ENCODE assay signal across 8 cellular contexts in the genomic region with DNA sequence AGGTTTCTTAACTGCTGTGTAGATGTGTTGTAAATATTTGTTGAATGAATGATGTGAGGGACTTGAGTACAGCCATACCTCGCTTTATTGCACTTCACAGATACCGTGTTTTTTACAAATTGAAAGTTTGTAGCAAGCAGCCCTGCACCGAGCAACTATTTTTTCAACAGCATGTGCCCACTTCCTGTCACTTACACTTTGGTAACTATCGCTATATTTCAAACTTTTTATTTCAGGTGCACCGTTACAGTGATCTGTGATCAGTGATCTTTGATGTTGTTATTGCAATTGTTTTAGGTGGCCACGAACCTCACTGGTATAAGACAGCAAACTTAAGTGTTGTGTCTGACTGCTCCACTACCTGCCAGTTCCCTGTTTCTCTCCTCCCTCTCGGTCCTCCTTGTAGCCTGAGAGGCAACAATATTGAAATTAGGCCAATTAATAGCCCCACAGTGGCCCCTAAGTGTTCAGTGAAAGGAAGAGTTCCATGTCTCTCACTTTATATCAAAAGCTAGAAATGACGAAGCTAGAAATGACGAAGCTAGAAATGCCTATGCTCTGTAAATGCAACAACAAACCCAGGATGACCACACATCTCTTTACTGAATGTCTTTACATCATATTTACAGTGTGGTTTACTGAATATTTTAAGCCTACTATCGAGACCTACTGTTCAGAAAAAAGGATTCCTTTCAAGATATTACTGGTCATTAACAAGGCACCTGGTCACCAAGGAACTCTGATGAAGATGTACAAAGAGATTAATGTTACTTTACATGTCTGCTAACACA. TPM values are rescaled to one million over a fixed set of nuclear protein-coding genes. Genes with fewer than 3 reads are reported as not detected.
DNase-seq lines count a peak whose midpoint lies in the region; ATAC-seq and TF ChIP-seq lines count a peak whose summit lies in the region.

No MANE protein-coding gene starts in this region.

- no peak overlapping the region for H2BK120ac ChIP-seq in IMR-90 (ENCODE audit: low read depth, low read length)

- no peak for ATAC-seq in IMR-90 (ENCODE audit: low read depth)
- ATAC-seq in HG03354 (IDR thresholded peaks at IDR 0.05; ENCODE audit: poor library complexity, severe bottlenecking, unreplicated experiment) = no peak
- ATAC-seq in GM18909 (IDR thresholded peaks at IDR 0.05; ENCODE audit: poor library complexity, unreplicated experiment) = no peak
- ATAC-seq in HG02938 (IDR thresholded peaks at IDR 0.05; ENCODE audit: unreplicated experiment) = no peak

- H3K9ac ChIP-seq in IMR-90 (ENCODE audit: low read depth, low read length) = peak overlapping the region; percentile 63; the same call in 1 of the 2 replicates

- BruUV-seq in IMR-90 (replicated peaks; lab: Mats Ljungman, UMichigan) = no TSS peak

- peaks cover 13 to 26% of the 10 kb centered on the region in 2 experiments for H3K79me1 ChIP-seq in IMR-90 (ENCODE audit: low read depth in 1 of 2, low read length in 2 of 2)

- H3K9me3 ChIP-seq in AG04450 (ENCODE audit: control insufficient read depth, insufficient read depth, low read length) (no peaks in the 10 kb centered on the region; the same call in none of the 2 replicates), IMR-90 (ENCODE audit: control insufficient read depth, insufficient read depth, low read length) (no peaks in the 10 kb centered on the region), muscle layer of duodenum (ENCODE audit: control insufficient read depth in 1 of 2, low read length in 2 of 2) (no peaks in the 10 kb centered on the region)

- H2AK9ac ChIP-seq in IMR-90 (replicated peaks; ENCODE audit: low read depth, low read length, poor library complexity) = peak overlapping the region; percentile 70

- dilution Hi-C loops in IMR-90 (cut with HindIII; ENCODE audit: low sequenced_read_pairs, unreplicated experiment) = no loop called here

- no peak overlapping the region for H3K18ac ChIP-seq in IMR-90 (ENCODE audit: low read depth, low read length)

- peak overlapping the region; percentile 57; the same call in 1 of the 2 replicates for H3K4ac ChIP-seq in IMR-90 (ENCODE audit: low read depth, low read length)

- no peak overlapping the region for H3K14ac ChIP-seq in IMR-90 (replicated peaks; ENCODE audit: low read depth, low read length)

- no peaks in the 10 kb centered on the region for H3K36me3 ChIP-seq in IMR-90 (ENCODE audit: control insufficient read depth, insufficient read depth, low read length)
- H3K36me3 ChIP-seq in muscle layer of duodenum (ENCODE audit: control insufficient read depth in 1 of 2, insufficient read depth in 2 of 2, low read length in 2 of 2) = no peaks in the 10 kb centered on the region

- CTCF ChIA-PET in AG04450 (lab: Charles Lee) (interaction anchor here (0.6 kb wide), 1 partner anchor 133 kb away, joined by 3 read pairs; no protein-coding TSS in a partner anchor), IMR-90 (lab: Yijun Ruan, JAX) (interaction anchor here (0.5 kb wide), 1 partner anchor 63 kb away, joined by 3 read pairs; no protein-coding TSS in a partner anchor)

- H3K4me3 ChIP-seq in AG04450 (ENCODE audit: low read depth, low read length) (peak overlapping the region; percentile 94), IMR-90 (ENCODE audit: insufficient read depth, low read depth, low read length) (peak overlapping the region; percentile 77), cardiac fibroblast (replicated peaks in 1 of 2; ENCODE audit: low read depth in 2 of 2, low read length in 2 of 2) (peak overlapping the region; percentile 88 to 97), muscle layer of duodenum (ENCODE audit: low read depth in 1 of 2, low read length in 2 of 2) (peak overlapping the region; percentile 73 to 88)

- TF ChIP-seq CTCF in AG04450 (IDR thresholded peaks at IDR 0.05; ENCODE audit: low read depth, low read length) = no peak
- TF ChIP-seq CTCF in IMR-90 (conservative IDR thresholded peaks at IDR 0.05; ENCODE audit: low read depth, low read length) = no peak
- TF ChIP-seq CTCF in cardiac fibroblast (IDR thresholded peaks at IDR 0.05; ENCODE audit: low read depth, low read length) = no peak

- in situ Hi-C loops in IMR-90 (cut with MboI; ENCODE audit: low sequenced_read_pairs) = no loop called here

- H2BK15ac ChIP-seq in IMR-90 (ENCODE audit: low read depth, low read length) = no peak overlapping the region

- no peak overlapping the region for H2AK5ac ChIP-seq in IMR-90 (ENCODE audit: low read depth, low read length)

- H2AFZ ChIP-seq in IMR-90 (replicated peaks; ENCODE audit: low read length, poor library complexity) = peak overlapping the region; percentile 94

- WGBS in IMR-90 (ENCODE audit: extremely low coverage in 2 of 2, insufficient read length in 1 of 2), 2 experiments = no CpG with 5 or more reads among the region's 10 CpGs

- no peak overlapping the region for H4K91ac ChIP-seq in IMR-90 (ENCODE audit: insufficient read depth, low read depth, low read length)

- H3K27me3 ChIP-seq in AG04450 (ENCODE audit: control insufficient read depth, insufficient read depth, low read length) (no peaks in the 10 kb centered on the region), IMR-90 (ENCODE audit: control insufficient read depth, insufficient read depth, low read length) (no peaks in the 10 kb centered on the region), muscle layer of duodenum (ENCODE audit: low read depth, low read length) (no peaks in the 10 kb centered on the region)

- POLR2A ChIA-PET in AG04450 (lab: Yijun Ruan, JAX) = no interaction called here
- POLR2A ChIA-PET in IMR-90 (lab: Charles Lee; ENCODE audit: unreplicated experiment) = no interaction called here

- no peak for TF ChIP-seq POLR2A in IMR-90 (IDR thresholded peaks at IDR 0.05; ENCODE audit: low read depth, low read length)

- peaks cover 3% of the 10 kb centered on the region; the same call in 1 of the 2 replicates for H3K9me1 ChIP-seq in IMR-90 (ENCODE audit: insufficient read depth, low read length)

- H2BK20ac ChIP-seq in IMR-90 (ENCODE audit: low read depth, low read length) = no peak overlapping the region

- H4K20me1 ChIP-seq in IMR-90 (ENCODE audit: insufficient read depth, low read length) = no peaks in the 10 kb centered on the region

- H3K4me2 ChIP-seq in IMR-90 (ENCODE audit: low read depth, low read length) = peak overlapping the region; percentile 74

- H2BK5ac ChIP-seq in IMR-90 (ENCODE audit: low read depth, low read length, poor library complexity, severe bottlenecking) = no peak overlapping the region

- no peak overlapping the region for H3K56ac ChIP-seq in IMR-90 (ENCODE audit: extremely low read depth, insufficient read depth, low read length)

- no peak for DNase-seq in AG04450 (ENCODE audit: low read depth, low spot score)
- no peak for DNase-seq in IMR-90
- DNase-seq in cardiac fibroblast (ENCODE audit: low read depth in 2 of 2) = no peak
- DNase-seq in cerebellar nuclear complex (lab: John Stamatoyannopoulos, UW) = no peak

- TF ChIP-seq RAD21 in IMR-90 (IDR thresholded peaks at IDR 0.05; ENCODE audit: low read length) = no peak

- H3K27ac ChIP-seq in AG04450 (ENCODE audit: low read depth, low read length) (no peak overlapping the region), IMR-90 (ENCODE audit: insufficient read depth, low read length) (no peak overlapping the region; the same call in 1 of the 2 replicates), muscle layer of duodenum (ENCODE audit: low read length) (peak overlapping the region; percentile 51)

- H4K8ac ChIP-seq in IMR-90 (ENCODE audit: low read depth in 2 of 2, low read length in 2 of 2) = peak overlapping the region; percentile 20 to 37; a peak in 2 of 4 replicates

- peak overlapping the region; percentile 74; the same call in 1 of the 2 replicates for H3K23ac ChIP-seq in IMR-90 (ENCODE audit: low read depth, low read length)

- H3K4me1 ChIP-seq in IMR-90 (ENCODE audit: control insufficient read depth, insufficient read depth, low read length) (no peaks in the 10 kb centered on the region), muscle layer of duodenum (ENCODE audit: control insufficient read depth in 1 of 2, insufficient read depth in 2 of 2, low read length in 2 of 2) (peaks cover 4 to 5% of the 10 kb centered on the region in 2 donors)

- no peak overlapping the region for H4K5ac ChIP-seq in IMR-90 (ENCODE audit: low read depth, low read length)

- intact Hi-C loops in IMR-90 (cut with micrococcal nuclease) = loop anchor here (2.0 to 5.0 kb wide), 2 partner anchors 35 to 135 kb away; no protein-coding TSS in a partner anchor

TF ChIP-seq in IMR-90, 13 proteins besides CTCF, POLR2A, EP300 and RAD21 (continues in another document):
- TF ChIP-seq SMC3 (IDR thresholded peaks at IDR 0.05; ENCODE audit: low read depth, low read length) (no peak), BHLHE40 (IDR thresholded peaks at IDR 0.05; ENCODE audit: low read depth, low read length) (no peak), MAZ (IDR thresholded peaks at IDR 0.05; ENCODE audit: borderline replicate concordance, low read depth, low read length) (no peak), CEBPB (IDR thresholded peaks at IDR 0.05; ENCODE audit: low read depth, low read length) (no peak), CHD1 (IDR thresholded peaks at IDR 0.05; ENCODE audit: low read depth, low read length) (no peak), MAFK (IDR thresholded peaks at IDR 0.05; ENCODE audit: low read depth, low read length) (no peak), NFE2L2 (IDR thresholded peaks at IDR 0.05; ENCODE audit: low read depth, low read length) (no peak)
- TF ChIP-seq, protein P1, sequence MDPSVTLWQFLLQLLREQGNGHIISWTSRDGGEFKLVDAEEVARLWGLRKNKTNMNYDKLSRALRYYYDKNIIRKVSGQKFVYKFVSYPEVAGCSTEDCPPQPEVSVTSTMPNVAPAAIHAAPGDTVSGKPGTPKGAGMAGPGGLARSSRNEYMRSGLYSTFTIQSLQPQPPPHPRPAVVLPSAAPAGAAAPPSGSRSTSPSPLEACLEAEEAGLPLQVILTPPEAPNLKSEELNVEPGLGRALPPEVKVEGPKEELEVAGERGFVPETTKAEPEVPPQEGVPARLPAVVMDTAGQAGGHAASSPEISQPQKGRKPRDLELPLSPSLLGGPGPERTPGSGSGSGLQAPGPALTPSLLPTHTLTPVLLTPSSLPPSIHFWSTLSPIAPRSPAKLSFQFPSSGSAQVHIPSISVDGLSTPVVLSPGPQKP (IDR thresholded peaks at IDR 0.05; ENCODE audit: borderline replicate concordance, low read depth, low read length) = no peak

RNA-seq across cellular contexts. Expression of a gene that starts 1.0 kb away (rescaled TPM):
- 4.0 and 4.1 TPM in 2 replicates for polyA plus RNA-seq in AG04450 (2011; rRNA removed)
- 12.2 and 15.1 TPM in 2 replicates for polyA minus RNA-seq in AG04450 (2011; rRNA and poly(A)+ RNA removed)
- total RNA-seq in IMR-90 (2012; rRNA removed) = 8.9 and 9.9 TPM in 2 replicates
- polyA plus RNA-seq in IMR-90 (2012; rRNA removed) = 12.0 and 12.3 TPM in 2 replicates
- polyA plus RNA-seq in IMR-90 (2012; cell fraction: cytosol; rRNA removed) = 4.8 and 6.5 TPM in 2 replicates
- 69.1 and 132 TPM in 2 replicates for polyA plus RNA-seq in IMR-90 (2012; cell fraction: nucleus; rRNA removed; ENCODE audit: low replicate concordance)

RNA-seq across cellular contexts. Expression of a gene that starts 7.7 kb away (rescaled TPM):
- polyA plus RNA-seq in AG04450 (2011; rRNA removed) = 21.0 and 21.4 TPM in 2 replicates
- polyA minus RNA-seq in AG04450 (2011; rRNA and poly(A)+ RNA removed) = 30.7 and 35.4 TPM in 2 replicates
- total RNA-seq in IMR-90 (2012; rRNA removed) = 14.7 and 16.4 TPM in 2 replicates
- polyA plus RNA-seq in IMR-90 (2012; rRNA removed) = 16.0 and 17.2 TPM in 2 replicates
- 7.8 and 8.1 TPM in 2 replicates for polyA plus RNA-seq in IMR-90 (2012; cell fraction: cytosol; rRNA removed)
- polyA plus RNA-seq in IMR-90 (2012; cell fraction: nucleus; rRNA removed; ENCODE audit: low replicate concordance) = 22.6 and 39.0 TPM in 2 replicates
